ENCODE assay signal across 24 cellular contexts in the genomic region with DNA sequence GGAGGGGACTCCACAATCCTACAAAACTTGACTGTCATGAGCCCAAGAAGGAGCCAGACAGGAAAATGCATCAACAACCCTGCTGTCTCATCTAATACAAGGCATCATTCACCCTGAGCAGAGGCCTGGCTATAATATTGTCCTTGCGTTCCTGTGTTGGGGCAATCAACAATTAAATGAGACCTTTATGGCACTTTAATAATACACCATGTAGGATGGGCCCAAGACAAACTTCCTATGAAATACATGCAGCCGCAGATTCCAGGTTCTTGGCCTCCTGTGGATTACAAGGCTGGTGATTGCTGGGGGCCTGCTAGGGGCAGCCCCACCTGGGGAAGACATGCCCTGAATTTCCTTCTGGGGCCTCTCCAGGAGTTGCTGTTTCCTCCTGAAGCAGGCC.
"Had no signal": no experiment of that assay in that cellular context is flagged by ENCODE, and none has a peak within 500 bp of the region (broad histone marks: within the 10 kb centered on the region; RNA-seq: fewer than 3 reads in every experiment).

No MANE protein-coding gene starts in this region.

- H3K4me2 ChIP-seq: neural progenitor cell had no signal

- H3K36me3 ChIP-seq: neural progenitor cell, ovary, right lobe of liver, sigmoid colon, stomach, thoracic aorta, thyroid gland, tibial nerve, upper lobe of left lung, vagina had no signal

- H2AFZ ChIP-seq: neural progenitor cell, parathyroid adenoma had no signal

- ATAC-seq: natural killer cell; psoas muscle; right cardiac atrium; stimulated activated effector memory CD8-positive, alpha-beta T cell treated with anti-CD3 and anti-CD28 coated beads, Interleukin-12 subunit alpha, Interleukin-12 subunit beta, amount 100 ng/mL, for 72 hours; stimulated activated naive B cell treated with anti-CD40 and anti-IgM and Interleukin-4, amounts not matched to agents 10 μg/mL and 1 μg/mL and 100 μg/mL, for 72 hours had no signal

- H3K4me3 ChIP-seq: neural progenitor cell, ovary, psoas muscle, right lobe of liver, sigmoid colon, stomach, thoracic aorta, thyroid gland, tibial nerve, upper lobe of left lung, vagina had no signal

- H3K27me3 ChIP-seq: neural progenitor cell, ovary, right lobe of liver, sigmoid colon, stomach, thyroid gland, tibial nerve, upper lobe of left lung, vagina had no signal

- H3K79me2 ChIP-seq: parathyroid adenoma had no signal

- H3K27ac ChIP-seq: neural progenitor cell, ovary, parathyroid adenoma, psoas muscle, sigmoid colon, stomach, thoracic aorta, thyroid gland, tibial nerve, upper lobe of left lung, vagina had no signal

- DNase-seq: natural killer cell; occipital lobe; ovary; posterior cingulate gyrus; psoas muscle; right cardiac atrium; sigmoid colon; small intestine; stimulated activated CD4-positive, alpha-beta T cell treated with anti-CD3 and anti-CD28 coated beads, Interleukin-15, amount 100 ng/mL, for 24 hours; stimulated activated CD4-positive, alpha-beta T cell treated with anti-CD3 and anti-CD28 coated beads, Interleukin-2, amount 100 ng/mL, for 24 hours; stimulated activated CD4-positive, alpha-beta T cell treated with anti-CD3 and anti-CD28 coated beads, Interleukin-2, amount 100 ng/mL, for 48 hours; stimulated activated CD4-positive, alpha-beta T cell treated with anti-CD3 and anti-CD28 coated beads, Interleukin-4, amount 100 ng/mL, for 24 hours; stimulated activated naive B cell treated with anti-CD40 and anti-IgM and Interleukin-4, amounts not matched to agents 10 μg/mL and 1 μg/mL and 100 μg/mL, for 72 hours; stimulated activated naive CD4-positive, alpha-beta T cell treated with Interleukin-2 at 50 U/mL for 16 hours; stomach; thyroid gland; upper lobe of left lung had no signal

- H3K9me3 ChIP-seq: ovary, psoas muscle, right lobe of liver, sigmoid colon, thoracic aorta, thyroid gland, upper lobe of left lung, vagina had no signal

- H3K9ac ChIP-seq: neural progenitor cell, parathyroid adenoma had no signal
